30 cellular contexts compared by ENCODE assay signal in the genomic region with DNA sequence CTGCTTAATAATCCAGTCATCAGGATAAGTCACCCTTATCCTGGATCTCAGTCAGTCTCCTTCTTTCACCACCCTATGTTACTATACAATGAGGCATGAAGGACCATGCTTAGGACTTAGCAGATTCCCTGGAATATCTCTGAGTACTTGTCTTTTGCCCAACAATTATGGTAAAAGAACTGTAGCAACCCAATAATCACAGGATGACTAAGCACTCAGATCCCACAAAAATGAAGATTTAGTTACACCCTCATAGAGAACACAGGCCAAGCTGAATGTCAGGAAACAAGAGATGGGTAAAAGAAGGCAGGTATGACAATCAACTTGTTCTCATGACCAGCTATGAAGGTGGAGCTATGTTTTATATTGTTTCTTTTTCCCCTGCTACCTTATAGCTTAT.
DNase-seq lines count a peak whose midpoint lies in the region; FAIRE-seq and TF ChIP-seq lines count a peak whose summit lies in the region.
"Had no signal": no experiment of that assay in that cellular context is flagged by ENCODE, and none has a peak within 500 bp of the region (broad histone marks: within the 10 kb centered on the region; RNA-seq: fewer than 3 reads in every experiment).

No MANE protein-coding gene starts in this region.

- no peaks in the 10 kb centered on the region for H3K27me3 ChIP-seq in effector memory CD4-positive, alpha-beta T cell (replicated peaks; ENCODE audit: control insufficient read depth, insufficient read depth, low read length, poor library complexity, severe bottlenecking)
- H3K27me3 ChIP-seq: BE2C, upper lobe of left lung had no signal

- DNase-seq in AG10803 (ENCODE audit: low read depth), result peak; percentile 58
- DNase-seq in GM19239 (ENCODE audit: insufficient read length, low spot score), result no peak
- DNase-seq in RWPE1 (ENCODE audit: low spot score), result peak; percentile 8
- peak; percentile 42 for DNase-seq in fibroblast of gingiva (ENCODE audit: low read depth)
- no peak for DNase-seq in stimulated activated CD4-positive, alpha-beta T cell treated with anti-CD3 and anti-CD28 coated beads, Interleukin-2, amount 100 ng/mL, for 48 hours
- DNase-seq in T1000 (lab: John Stamatoyannopoulos, UW), result no peak
- no peak for DNase-seq in NCI-H2029 (lab: John Stamatoyannopoulos, UW)
- DNase-seq in effector memory CD4-positive, alpha-beta T cell, result no peak
- DNase-seq: activated CD4-positive, alpha-beta T cell treated with anti-CD3 and anti-CD28 coated beads for 48 hours; activated CD8-positive, alpha-beta memory T cell treated with anti-CD3 and anti-CD28 coated beads for 24 hours; activated effector memory CD4-positive, alpha-beta T cell treated with anti-CD3 and anti-CD28 coated beads, Interleukin-2, amount 50 U/mL, for 16 hours; activated naive CD8-positive, alpha-beta T cell treated with anti-CD3 and anti-CD28 coated beads for 36 hours; activated T-cell treated with anti-CD3 and anti-CD28 coated beads, Interleukin-2, amount 50 U/mL, for 1 hour; BE2C; CD8-positive, alpha-beta memory T cell; DMS153; effector CD4-positive, alpha-beta T cell; GDM1; NCI-H1092; NCI-H187 treated with DMSO at 0.1 percent for 48 hours; NCI-H446; stimulated activated CD4-positive, alpha-beta T cell treated with anti-CD3 and anti-CD28 coated beads, Interleukin-4, amount 100 ng/mL, for 4 hours; stimulated activated naive B cell treated with anti-CD40 and anti-IgM and Interleukin-4, amounts not matched to agents 10 μg/mL and 1 μg/mL and 100 μg/mL, for 72 hours; T-helper 2 cell; upper lobe of left lung had no signal

- H3K9me3 ChIP-seq in effector memory CD4-positive, alpha-beta T cell (ENCODE audit: control insufficient read depth, low read length), result no peaks in the 10 kb centered on the region
- H3K9me3 ChIP-seq: BE2C, upper lobe of left lung had no signal

- no peak overlapping the region for H3K4me3 ChIP-seq in AG10803 (ENCODE audit: low read length)
- no peak overlapping the region for H3K4me3 ChIP-seq in effector memory CD4-positive, alpha-beta T cell (ENCODE audit: insufficient read depth, low read depth, low read length, poor library complexity, severe bottlenecking)
- H3K4me3 ChIP-seq: A549, upper lobe of left lung had no signal

- no peaks in the 10 kb centered on the region for H3K36me3 ChIP-seq in effector memory CD4-positive, alpha-beta T cell (ENCODE audit: control insufficient read depth, insufficient read depth, low read length)
- H3K36me3 ChIP-seq: BE2C, upper lobe of left lung had no signal

- POLR2A ChIA-PET in RWPE1 (lab: Yijun Ruan, JAX; ENCODE audit: low non-redundant PET), result no interaction called here

- H3K27ac ChIP-seq in RWPE1, result no peak overlapping the region
- no peak overlapping the region for H3K27ac ChIP-seq in effector memory CD4-positive, alpha-beta T cell (ENCODE audit: insufficient read depth, low read length, poor library complexity, severe bottlenecking)
- H3K27ac ChIP-seq: upper lobe of left lung, VCaP had no signal

- TF ChIP-seq CTCF in AG10803 (conservative IDR thresholded peaks at IDR 0.05; ENCODE audit: low read length) (no peak), RWPE1 (conservative IDR thresholded peaks at IDR 0.05; ENCODE audit: low read depth) (no peak)

- no peaks in the 10 kb centered on the region for H3K4me1 ChIP-seq in effector memory CD4-positive, alpha-beta T cell (ENCODE audit: control insufficient read depth, insufficient read depth, low read length, poor library complexity, severe bottlenecking)
- H3K4me1 ChIP-seq: BE2C, upper lobe of left lung had no signal

- FAIRE-seq in GM19239 (lab: Jason Lieb, UNC), result peak; percentile 79
- FAIRE-seq: A549, frontal cortex, GM18507, HepG2 had no signal

- CTCF ChIA-PET in RWPE1 (lab: Yijun Ruan, JAX), result no interaction called here

Comparison
In these comparisons a context has a peak if more than half of its experiments do, and no peak if none do; other contexts are left out.
1. DNase-seq: peak in AG10803 (single experiment), RWPE1 (single experiment) and fibroblast of gingiva (single experiment); none in GM19239 (single experiment), stimulated activated CD4-positive, alpha-beta T cell treated with anti-CD3 and anti-CD28 coated beads, Interleukin-2, amount 100 ng/mL, for 48 hours (0 of 2), T1000 (single experiment), NCI-H2029 (single experiment) and effector memory CD4-positive, alpha-beta T cell (0 of 3).